8 cellular contexts compared by ENCODE assay signal in genomic region chr1:62687903-62688686, GRCh38. TPM values are rescaled to one million over a fixed set of nuclear protein-coding genes. Genes with fewer than 3 reads are reported as not detected.
DNase-seq lines count a peak whose midpoint lies in the region; ATAC-seq and TF ChIP-seq lines count a peak whose summit lies in the region.

TSS of gene DOCK7 (minus strand) at chr1:62688386. CDS start at chr1:62688264, 122 bp downstream.

- H3K27ac Mint-ChIP-seq in activated CD4-positive, alpha-beta T cell treated with anti-CD3 and anti-CD28 coated beads, Interleukin-2, amount 10 ng/mL, durations not matched to agents 7 days and 5 days: peak within 1 kb of the TSS; percentile 84

- H3K27me3 Mint-ChIP-seq in activated CD4-positive, alpha-beta T cell treated with anti-CD3 and anti-CD28 coated beads, Interleukin-2, amount 10 ng/mL, durations not matched to agents 7 days and 5 days: no peaks in the 10 kb centered on the region

- peaks cover 18% of the 10 kb centered on the region for H3K4me1 Mint-ChIP-seq in activated CD4-positive, alpha-beta T cell treated with anti-CD3 and anti-CD28 coated beads, Interleukin-2, amount 10 ng/mL, durations not matched to agents 7 days and 5 days

- ATAC-seq in HG03108 (IDR thresholded peaks at IDR 0.05; ENCODE audit: unreplicated experiment): peak; percentile 69
- ATAC-seq in left colon: peak; percentile 83

- H3K9me3 Mint-ChIP-seq in activated CD4-positive, alpha-beta T cell treated with anti-CD3 and anti-CD28 coated beads, Interleukin-2, amount 10 ng/mL, durations not matched to agents 7 days and 5 days: no peaks in the 10 kb centered on the region

- POLR2A ChIA-PET in activated CD4-positive, alpha-beta T cell treated with anti-CD3 and anti-CD28 coated beads, Interleukin-2, amount 10 ng/mL, durations not matched to agents 7 days and 5 days (lab: Charles Lee): no interaction called here

- TF ChIP-seq POLR2A in GM18951 (IDR thresholded peaks at IDR 0.05; ENCODE audit: extremely low read depth, insufficient read depth, insufficient read length): peak; percentile 54

- CTCF ChIA-PET in activated CD4-positive, alpha-beta T cell treated with anti-CD3 and anti-CD28 coated beads, Interleukin-2, amount 10 ng/mL, durations not matched to agents 7 days and 5 days (lab: Charles Lee): interaction anchor here (0.5 kb wide), 1 partner anchor 447 kb away, joined by 3 read pairs; no protein-coding TSS in a partner anchor

- no peaks in the 10 kb centered on the region for H3K36me3 Mint-ChIP-seq in activated CD4-positive, alpha-beta T cell treated with anti-CD3 and anti-CD28 coated beads, Interleukin-2, amount 10 ng/mL, durations not matched to agents 7 days and 5 days (ENCODE audit: low read depth)

- peak within 1 kb of the TSS; percentile 83 for H3K4me3 Mint-ChIP-seq in activated CD4-positive, alpha-beta T cell treated with anti-CD3 and anti-CD28 coated beads, Interleukin-2, amount 10 ng/mL, durations not matched to agents 7 days and 5 days

- peak; percentile 77 for DNase-seq in Ammon's horn (ENCODE audit: low spot score)
- peak; percentile 25 for DNase-seq in NCI-H345 treated with DMSO at 0.1 percent for 48 hours (lab: John Stamatoyannopoulos, UW; ENCODE audit: unreplicated experiment)
- DNase-seq in activated CD4-positive, alpha-beta T cell treated with anti-CD3 and anti-CD28 coated beads, Interleukin-2, amount 10 ng/mL, durations not matched to agents 7 days and 5 days: peak; percentile 59
- DNase-seq in dermis blood vessel endothelial cell: peak; percentile 81
- DNase-seq in left colon: peak; percentile 79 to 85
- DNase-seq in stimulated activated CD4-positive, alpha-beta T cell treated with anti-CD3 and anti-CD28 coated beads, Interleukin-1b, Interleukin-23, amount 100 ng/mL, for 48 hours: peak; percentile 36

- intact Hi-C loops in left colon (cut with DNase I, micrococcal nuclease): no loop called here

- in situ Hi-C loops in GM18951 (cut with MboI; ENCODE audit: low sequenced_read_pairs, unreplicated experiment): no loop called here

RNA-seq across cellular contexts. Expression of gene DOCK7, which starts in this region (rescaled TPM):
- 1 to 10 TPM; 5.0 to 7.5 TPM for total RNA-seq in activated CD4-positive, alpha-beta T cell treated with anti-CD3 and anti-CD28 coated beads, Interleukin-2, amount 10 ng/mL, durations not matched to agents 7 days and 5 days
- total RNA-seq in dermis blood vessel endothelial cell (17.4 and 47.8 TPM in 2 replicates), left colon (10 to 100 TPM; 31.5 to 33.8 TPM)

Comparison
In these comparisons a context has a peak if more than half of its experiments do, and no peak if none do; other contexts are left out.
1. Peak in every context shown above with its lines: DNase-seq and ATAC-seq.
2. DNase-seq: peak in every context shown above with its lines; median percentile 82 in left colon; 81 in dermis blood vessel endothelial cell; 77 in Ammon's horn; 59 in activated CD4-positive, alpha-beta T cell treated with anti-CD3 and anti-CD28 coated beads, Interleukin-2, amount 10 ng/mL, durations not matched to agents 7 days and 5 days; 36 in stimulated activated CD4-positive, alpha-beta T cell treated with anti-CD3 and anti-CD28 coated beads, Interleukin-1b, Interleukin-23, amount 100 ng/mL, for 48 hours; 25 in NCI-H345 treated with DMSO at 0.1 percent for 48 hours.